Comparison of ENCODE assay signal across 18 cellular contexts in genomic region chr14:100849432-100849831, GRCh38. TPM values are rescaled to one million over a fixed set of nuclear protein-coding genes. Genes with fewer than 3 reads are reported as not detected.
DNase-seq lines count a peak whose midpoint lies in the region; ATAC-seq, FAIRE-seq and TF ChIP-seq lines count a peak whose summit lies in the region.
"Had no signal": no experiment of that assay in that cellular context is flagged by ENCODE, and none has a peak within 500 bp of the region (broad histone marks: within the 10 kb centered on the region; RNA-seq: fewer than 3 reads in every experiment).

No MANE protein-coding gene starts in this region.

- no peak overlapping the region for H3K27ac ChIP-seq in small intestine (ENCODE audit: low read depth in 1 of 2, low read length in 1 of 2)
- H3K27ac ChIP-seq: A549, lower lobe of right lung, upper lobe of left lung had no signal

- H3K27me3 ChIP-seq in small intestine (ENCODE audit: control insufficient read depth in 2 of 2, insufficient read depth in 2 of 2, low read length in 2 of 2) = no peaks in the 10 kb centered on the region
- H3K27me3 ChIP-seq: upper lobe of left lung had no signal

- H3K36me3 Mint-ChIP-seq in activated CD4-positive, alpha-beta T cell treated with anti-CD3 and anti-CD28 coated beads, Interleukin-2, amount 10 ng/mL, durations not matched to agents 24 days and 14 days (ENCODE audit: low read depth) = no peaks in the 10 kb centered on the region

- no peaks in the 10 kb centered on the region for H3K4me1 ChIP-seq in small intestine (ENCODE audit: control insufficient read depth in 2 of 2, insufficient read depth in 1 of 2, low read depth in 1 of 2, low read length in 1 of 2)
- H3K4me1 ChIP-seq: upper lobe of left lung had no signal

- H3K9me3 ChIP-seq in small intestine (ENCODE audit: control insufficient read depth, low read depth) = no peaks in the 10 kb centered on the region
- H3K9me3 ChIP-seq: A549, lower lobe of right lung, upper lobe of left lung had no signal

- intact Hi-C loops in activated CD4-positive, alpha-beta T cell treated with anti-CD3 and anti-CD28 coated beads, Interleukin-2, amount 10 ng/mL, durations not matched to agents 24 days and 14 days (cut with micrococcal nuclease) = no loop called here

- peak; percentile 64 for DNase-seq in activated CD4-positive, alpha-beta T cell treated with anti-CD3 and anti-CD28 coated beads, Interleukin-2, amount 10 ng/mL, durations not matched to agents 24 days and 14 days
- DNase-seq in activated CD4-positive, alpha-beta T cell treated with anti-CD3 and anti-CD28 coated beads, Interleukin-2, amount 50 U/mL, for 4 hours = no peak
- peak; percentile 17 for DNase-seq in NAMALWA (ENCODE audit: low spot score)
- peak; percentile 51 for DNase-seq in choroid plexus epithelial cell (ENCODE audit: low read depth)
- DNase-seq in small intestine = peak; percentile 5
- no peak for DNase-seq in NCI-H2196 treated with DMSO at 0.1 percent for 48 hours (lab: John Stamatoyannopoulos, UW; ENCODE audit: unreplicated experiment)
- no peak for DNase-seq in OCI-M2 (lab: John Stamatoyannopoulos, UW; ENCODE audit: unreplicated experiment)
- DNase-seq: activated CD4-positive, alpha-beta T cell treated with anti-CD3 and anti-CD28 coated beads, Interleukin-2, amount 10 ng/mL, durations not matched to agents 7 days and 5 days; activated effector memory CD4-positive, alpha-beta T cell treated with Interleukin-2 at 50 U/mL for 16 hours; DMS 273 treated with DMSO at 0.1 percent for 48 hours; lower lobe of right lung; MM.1S; NCI-H345; RPMI8226; upper lobe of left lung had no signal

- no peak overlapping the region for H3K27ac Mint-ChIP-seq in activated CD4-positive, alpha-beta T cell treated with anti-CD3 and anti-CD28 coated beads, Interleukin-2, amount 10 ng/mL, durations not matched to agents 24 days and 14 days
- H3K27ac Mint-ChIP-seq: activated CD4-positive, alpha-beta T cell treated with anti-CD3 and anti-CD28 coated beads, Interleukin-2, amount 10 ng/mL, durations not matched to agents 7 days and 5 days had no signal

- no peaks in the 10 kb centered on the region for H3K9me3 Mint-ChIP-seq in activated CD4-positive, alpha-beta T cell treated with anti-CD3 and anti-CD28 coated beads, Interleukin-2, amount 10 ng/mL, durations not matched to agents 24 days and 14 days
- H3K9me3 Mint-ChIP-seq: activated CD4-positive, alpha-beta T cell treated with anti-CD3 and anti-CD28 coated beads, Interleukin-2, amount 10 ng/mL, durations not matched to agents 7 days and 5 days had no signal

- no peak overlapping the region for H3K4me3 Mint-ChIP-seq in activated CD4-positive, alpha-beta T cell treated with anti-CD3 and anti-CD28 coated beads, Interleukin-2, amount 10 ng/mL, durations not matched to agents 24 days and 14 days
- H3K4me3 Mint-ChIP-seq: activated CD4-positive, alpha-beta T cell treated with anti-CD3 and anti-CD28 coated beads, Interleukin-2, amount 10 ng/mL, durations not matched to agents 7 days and 5 days had no signal

- no peak overlapping the region for H3K4me3 ChIP-seq in choroid plexus epithelial cell (ENCODE audit: low read depth, low read length)
- no peak overlapping the region for H3K4me3 ChIP-seq in small intestine (ENCODE audit: low read depth in 1 of 2, low read length in 2 of 2)
- H3K4me3 ChIP-seq: A549, lower lobe of right lung, upper lobe of left lung had no signal

- no peaks in the 10 kb centered on the region for H3K36me3 ChIP-seq in small intestine (ENCODE audit: control insufficient read depth in 2 of 2, insufficient read depth in 2 of 2, low read length in 2 of 2)
- H3K36me3 ChIP-seq: lower lobe of right lung, upper lobe of left lung had no signal

- no peak for FAIRE-seq in small intestine (lab: Jason Lieb, UNC)

- no peak for TF ChIP-seq CTCF in choroid plexus epithelial cell (conservative IDR thresholded peaks at IDR 0.05; ENCODE audit: low read depth, low read length)

- no peaks in the 10 kb centered on the region for H3K27me3 Mint-ChIP-seq in activated CD4-positive, alpha-beta T cell treated with anti-CD3 and anti-CD28 coated beads, Interleukin-2, amount 10 ng/mL, durations not matched to agents 24 days and 14 days
- H3K27me3 Mint-ChIP-seq: activated CD4-positive, alpha-beta T cell treated with anti-CD3 and anti-CD28 coated beads, Interleukin-2, amount 10 ng/mL, durations not matched to agents 7 days and 5 days had no signal

- WGBS in small intestine, 3 donors = 6 to 21% (median 12%) methylated on average over 5 of the region's 5 CpGs

- no peak for ATAC-seq in HG03520 (IDR thresholded peaks at IDR 0.05; ENCODE audit: unreplicated experiment)
- ATAC-seq: A549, lower lobe of right lung had no signal

- H3K4me1 Mint-ChIP-seq in activated CD4-positive, alpha-beta T cell treated with anti-CD3 and anti-CD28 coated beads, Interleukin-2, amount 10 ng/mL, durations not matched to agents 24 days and 14 days = peaks cover 6% of the 10 kb centered on the region

RNA-seq across cellular contexts. Expression of gene MEG3, which starts 23.5 kb away (rescaled TPM):
- total RNA-seq in activated CD4-positive, alpha-beta T cell treated with anti-CD3 and anti-CD28 coated beads, Interleukin-2, amount 10 ng/mL, durations not matched to agents 24 days and 14 days = not detected in 2 replicates
- polyA plus RNA-seq in small intestine = 10 to 100 TPM in 2 of 3 donors, 1 to 10 TPM in 1; 5.1 to 15.7 (median 13.4) TPM
- total RNA-seq: activated CD4-positive, alpha-beta T cell treated with anti-CD3 and anti-CD28 coated beads, Interleukin-2, amount 10 ng/mL, durations not matched to agents 7 days and 5 days; T-helper 2 cell treated with Interferon-gamma antibody and Interleukin-4, amounts not matched to agents 100 ng/mL and 5 ng/mL, for 36 hours had no signal

RNA-seq across cellular contexts. Expression of gene RTL1, which starts 54.1 kb away (rescaled TPM):
- total RNA-seq in activated CD4-positive, alpha-beta T cell treated with anti-CD3 and anti-CD28 coated beads, Interleukin-2, amount 10 ng/mL, durations not matched to agents 24 days and 14 days = not detected in 2 replicates
- not detected for polyA plus RNA-seq in small intestine
- total RNA-seq: activated CD4-positive, alpha-beta T cell treated with anti-CD3 and anti-CD28 coated beads, Interleukin-2, amount 10 ng/mL, durations not matched to agents 7 days and 5 days; lower lobe of right lung; T-helper 2 cell treated with Interferon-gamma antibody and Interleukin-4, amounts not matched to agents 100 ng/mL and 5 ng/mL, for 36 hours; upper lobe of left lung had no signal

Comparison
In these comparisons a context has a peak if more than half of its experiments do, and no peak if none do; other contexts are left out.
1. DNase-seq: peak in activated CD4-positive, alpha-beta T cell treated with anti-CD3 and anti-CD28 coated beads, Interleukin-2, amount 10 ng/mL, durations not matched to agents 24 days and 14 days (single experiment), NAMALWA (single experiment), choroid plexus epithelial cell (single experiment) and small intestine (single experiment); none in activated CD4-positive, alpha-beta T cell treated with anti-CD3 and anti-CD28 coated beads, Interleukin-2, amount 50 U/mL, for 4 hours (0 of 2), NCI-H2196 treated with DMSO at 0.1 percent for 48 hours (single experiment) and OCI-M2 (single experiment).